Comparison of ENCODE assay signal across 17 cellular contexts in the genomic region with DNA sequence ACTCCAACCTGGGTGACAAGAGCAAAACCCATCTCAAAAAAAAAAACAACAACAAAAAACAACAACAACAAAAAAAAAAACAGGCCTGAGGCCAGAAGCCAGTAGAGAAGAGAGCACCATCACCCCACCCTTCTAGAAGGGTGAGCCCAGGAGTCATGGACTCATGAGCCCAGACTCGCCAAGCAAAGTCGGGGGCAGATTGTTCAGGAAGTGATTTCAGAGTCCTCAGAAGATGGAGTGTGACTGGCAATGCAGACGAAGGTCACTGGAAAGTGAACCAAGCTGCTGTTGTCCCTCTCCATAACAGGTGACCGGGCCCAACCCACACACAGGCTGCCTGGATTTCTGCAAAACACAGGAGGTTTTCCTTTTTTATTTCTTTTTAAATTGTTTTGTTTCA. TPM values are rescaled to one million over a fixed set of nuclear protein-coding genes. Genes with fewer than 3 reads are reported as not detected.
DNase-seq lines count a peak whose midpoint lies in the region; ATAC-seq, FAIRE-seq and TF ChIP-seq lines count a peak whose summit lies in the region.
"Had no signal": no experiment of that assay in that cellular context is flagged by ENCODE, and none has a peak within 500 bp of the region (broad histone marks: within the 10 kb centered on the region; RNA-seq: fewer than 3 reads in every experiment).

No MANE protein-coding gene starts in this region.

- POLR2A ChIA-PET in HepG2 (lab: Yijun Ruan, JAX), result no interaction called here
- POLR2A ChIA-PET in H1 (lab: Charles Lee; ENCODE audit: partially characterized antibody), result interaction anchor here (1.1 to 1.5 kb wide), 2 partner anchors 17 to 73 kb away, joined by 3 to 4 read pairs; a partner anchor contains a TSS

- H3K79me2 ChIP-seq in HepG2 (ENCODE audit: insufficient read depth, low read length) (no peaks in the 10 kb centered on the region), H1 (ENCODE audit: control insufficient read depth in 1 of 2, insufficient read depth in 2 of 2, low read length in 2 of 2) (no peaks in the 10 kb centered on the region), osteoblast (ENCODE audit: insufficient read depth, low read length) (no peaks in the 10 kb centered on the region)

- H3K9me3 ChIP-seq in HepG2 (ENCODE audit: low read length) (no peaks in the 10 kb centered on the region), right lobe of liver (no peaks in the 10 kb centered on the region), H1 (ENCODE audit: insufficient read depth in 2 of 2, low read depth in 1 of 2, low read length in 1 of 2) (no peaks in the 10 kb centered on the region), osteoblast (ENCODE audit: low read depth, low read length) (no peaks in the 10 kb centered on the region)
- H3K9me3 ChIP-seq: BLaER1 had no signal

- H3K23ac ChIP-seq in H1 (ENCODE audit: insufficient read length), result no peak overlapping the region

- FAIRE-seq in HepG2 (lab: Jason Lieb, UNC) (no peak), H1 (lab: Jason Lieb, UNC) (no peak)

- TF ChIP-seq EP300 in HepG2 (IDR thresholded peaks at IDR 0.05; ENCODE audit: low read depth in 2 of 2, low read length in 2 of 2) (no peak), HepG2 (CRISPR knock-in tag; IDR thresholded peaks at IDR 0.05; ENCODE audit: borderline replicate concordance) (no peak), H1 (IDR thresholded peaks at IDR 0.05; ENCODE audit: borderline replicate concordance in 1 of 2, low read depth in 2 of 2, low read length in 2 of 2) (no peak)

- peaks cover 6% of the 10 kb centered on the region for H3K27me3 Mint-ChIP-seq in endothelial cell (ENCODE audit: unreplicated experiment)

- H3K36me3 ChIP-seq in HepG2 (replicated peaks in 1 of 2; ENCODE audit: control insufficient read depth in 1 of 2, insufficient read depth in 2 of 2, low read length in 2 of 2), result no peaks in the 10 kb centered on the region
- no peaks in the 10 kb centered on the region for H3K36me3 ChIP-seq in right lobe of liver
- no peaks in the 10 kb centered on the region for H3K36me3 ChIP-seq in H1 (ENCODE audit: control insufficient read depth in 2 of 4, insufficient read depth in 4 of 4, low read length in 3 of 4)
- H3K36me3 ChIP-seq in osteoblast (ENCODE audit: insufficient read depth, low read length), result no peaks in the 10 kb centered on the region
- H3K36me3 ChIP-seq: BLaER1 had no signal

- whole genome bisulfite sequencing in HepG2 (ENCODE audit: low lambda C conversion rate), result 17% methylated on average over 3 of the region's 4 CpGs
- WGBS in right lobe of liver (ENCODE audit: insufficient coverage, low coverage, low lambda C conversion rate, missing lambda C conversion rate), result 78% methylated on average over 4 of the region's 4 CpGs
- 82% methylated on average over 4 of the region's 4 CpGs; no CpG with 5 or more reads in 1 of the 2 experiments for WGBS in H1 (ENCODE audit: extremely low coverage in 1 of 2, insufficient coverage in 1 of 2, insufficient read length in 1 of 2, insufficient replicate concordance in 2 of 2, low coverage in 1 of 2, low lambda C conversion rate in 2 of 2, missing lambda C conversion rate in 1 of 2), 2 experiments

- H2BK15ac ChIP-seq in H1 (ENCODE audit: low read length), result no peak overlapping the region

- no peaks in the 10 kb centered on the region for H3K9me3 Mint-ChIP-seq in activated naive CD4-positive, alpha-beta T cell treated with anti-CD3 and anti-CD28 coated beads, Interleukin-2, amount 50 U/mL, for 72 hours
- no peaks in the 10 kb centered on the region for H3K9me3 Mint-ChIP-seq in endothelial cell (ENCODE audit: unreplicated experiment)
- H3K9me3 Mint-ChIP-seq: HFFc6 had no signal

- intact Hi-C loops in HepG2 (cut with micrococcal nuclease; ENCODE audit: unreplicated experiment) (no loop called here), right lobe of liver (cut with DNase I) (no loop called here)

- 0 out of 2 replicates have a peak overlapping the region, but pooled peaks have one; percentile 32 for H2BK20ac ChIP-seq in H1 (ENCODE audit: low read length)

- DNase-seq in HepG2 (ENCODE audit: low spot score), result no peak
- DNase-seq in right lobe of liver, result no peak
- DNase-seq in H1 (ENCODE audit: low read depth in 1 of 2, low spot score in 2 of 2), result no peak
- peak; percentile 86 for DNase-seq in osteoblast (ENCODE audit: insufficient read length, low spot score, missing footprints)
- no peak for DNase-seq in activated naive CD4-positive, alpha-beta T cell treated with anti-CD3 and anti-CD28 coated beads, Interleukin-2, amount 50 U/mL, for 72 hours (ENCODE audit: low spot score in 2 of 2)
- no peak for DNase-seq in endothelial cell (ENCODE audit: low spot score)
- DNase-seq: 8988T; AML-193; CD4-positive, CD25-positive, alpha-beta regulatory T cell; DMS53; GF-D8; HCEC 1CT; HFFc6 had no signal

- H3K4me1 ChIP-seq in HepG2 (ENCODE audit: insufficient read depth, low read length) (peaks cover 59% of the 10 kb centered on the region), right lobe of liver (no peaks in the 10 kb centered on the region), H1 (replicated peaks in 1 of 4; ENCODE audit: control insufficient read depth in 3 of 4, insufficient read depth in 4 of 4, low read length in 3 of 4) (peaks cover 0 to 14% (median 3%) of the 10 kb centered on the region in 4 experiments; a peak in 4 of 7 replicates), osteoblast (ENCODE audit: insufficient read depth, low read length) (peaks cover 6% of the 10 kb centered on the region)
- H3K4me1 ChIP-seq: BLaER1 had no signal

- H3K36me3 Mint-ChIP-seq in activated naive CD4-positive, alpha-beta T cell treated with anti-CD3 and anti-CD28 coated beads, Interleukin-2, amount 50 U/mL, for 72 hours, result no peaks in the 10 kb centered on the region
- H3K36me3 Mint-ChIP-seq in endothelial cell (ENCODE audit: low read depth, unreplicated experiment), result no peaks in the 10 kb centered on the region
- H3K36me3 Mint-ChIP-seq: CD4-positive, CD25-positive, alpha-beta regulatory T cell had no signal

- H2BK12ac ChIP-seq in H1 (ENCODE audit: low read depth, low read length), result no peak overlapping the region

- H3K27me3 ChIP-seq in HepG2 (ENCODE audit: control insufficient read depth in 1 of 2, insufficient read depth in 2 of 2, low read length in 2 of 2) (no peaks in the 10 kb centered on the region; a peak in 2 of 5 replicates), right lobe of liver (no peaks in the 10 kb centered on the region), H1 (replicated peaks in 1 of 4; ENCODE audit: control insufficient read depth in 3 of 4, extremely low read depth in 1 of 4, insufficient read depth in 3 of 4, low read length in 3 of 4) (no peaks in the 10 kb centered on the region), osteoblast (ENCODE audit: insufficient read depth, low read length) (peaks cover 2% of the 10 kb centered on the region)
- H3K27me3 ChIP-seq: BLaER1 had no signal

- no peaks in the 10 kb centered on the region for H3K23me2 ChIP-seq in H1 (ENCODE audit: low read depth, low read length)

- no peak overlapping the region for H2AFZ ChIP-seq in HepG2 (ENCODE audit: low read length)
- no peak overlapping the region for H2AFZ ChIP-seq in H1 (ENCODE audit: low read length)
- H2AFZ ChIP-seq in osteoblast (ENCODE audit: low read length), result peak overlapping the region; percentile 41

- no peaks in the 10 kb centered on the region for H3K79me1 ChIP-seq in H1 (ENCODE audit: low read depth, low read length)

- in situ Hi-C loops in HepG2 (cut with HindIII; ENCODE audit: extremely low pct_ligation_motif_present, low pct_unique_long_range_greater_than_20kb), result loop anchor here (10.0 kb wide), 1 partner anchor 49 kb away; no protein-coding TSS in a partner anchor

- no peak overlapping the region for H4K91ac ChIP-seq in H1 (replicated peaks; ENCODE audit: insufficient read length, low read length)

- no peak overlapping the region for H3K27ac ChIP-seq in HepG2 (ENCODE audit: extremely low read length, insufficient read depth, low read length)
- H3K27ac ChIP-seq in right lobe of liver, result no peak overlapping the region
- H3K27ac ChIP-seq in H1 (ENCODE audit: low read depth, low read length), result no peak overlapping the region
- no peak overlapping the region for H3K27ac ChIP-seq in osteoblast (ENCODE audit: low read depth, low read length)
- H3K27ac ChIP-seq: BLaER1 had no signal

- no peak overlapping the region for H2BK120ac ChIP-seq in H1 (replicated peaks; ENCODE audit: low read depth, low read length)

- H3K4me3 ChIP-seq in HepG2 (replicated peaks in 1 of 3; ENCODE audit: insufficient read depth in 1 of 3, low read depth in 2 of 3, low read length in 3 of 3), result no peak overlapping the region
- H3K4me3 ChIP-seq in right lobe of liver, result no peak overlapping the region
- H3K4me3 ChIP-seq in H1 (ENCODE audit: extremely low read depth in 1 of 4, insufficient read depth in 2 of 4, low read depth in 3 of 4, low read length in 4 of 4), result no peak overlapping the region
- no peak overlapping the region for H3K4me3 ChIP-seq in osteoblast (ENCODE audit: insufficient read depth, low read length)
- H3K4me3 ChIP-seq: BLaER1 had no signal

- no peak overlapping the region for H3K27ac Mint-ChIP-seq in activated naive CD4-positive, alpha-beta T cell treated with anti-CD3 and anti-CD28 coated beads, Interleukin-2, amount 50 U/mL, for 72 hours
- H3K27ac Mint-ChIP-seq in endothelial cell (ENCODE audit: unreplicated experiment), result no peak overlapping the region
- H3K27ac Mint-ChIP-seq: HFFc6 had no signal

- ATAC-seq in HepG2 (no peak), right lobe of liver (no peak), GM18517 (IDR thresholded peaks at IDR 0.05; ENCODE audit: unreplicated experiment) (no peak)
- ATAC-seq in activated naive CD4-positive, alpha-beta T cell treated with anti-CD3 and anti-CD28 coated beads, Interleukin-2, amount 50 U/mL, for 72 hours, result no peak

- no peak overlapping the region for H4K8ac ChIP-seq in H1 (ENCODE audit: extremely low read depth, insufficient read depth, low read length)

- CTCF ChIA-PET in HepG2 (lab: Yijun Ruan, JAX; ENCODE audit: low intra/inter-chr PET ratio, low total read pairs), result no interaction called here
- CTCF ChIA-PET in H1 (lab: Charles Lee; ENCODE audit: partially characterized antibody), result interaction anchor here (1.4 to 65.2 kb wide), 4 partner anchors 6 to 227 kb away, joined by 4 to 1529 read pairs (median 1414); a partner anchor contains a TSS

- no peaks in the 10 kb centered on the region for H3K4me1 Mint-ChIP-seq in endothelial cell (ENCODE audit: unreplicated experiment)

- H4K20me1 ChIP-seq in HepG2 (ENCODE audit: insufficient read depth, low read length) (no peaks in the 10 kb centered on the region), H1 (replicated peaks in 1 of 2; ENCODE audit: control insufficient read depth in 1 of 2, insufficient read depth in 2 of 2, low read length in 2 of 2) (no peaks in the 10 kb centered on the region), osteoblast (ENCODE audit: insufficient read depth, low read length) (no peaks in the 10 kb centered on the region)
- H4K20me1 ChIP-seq: BLaER1 had no signal

- no peak for TF ChIP-seq POLR2A in HepG2 (IDR thresholded peaks at IDR 0.05; ENCODE audit: insufficient read depth in 1 of 2, low read depth in 2 of 2, low read length in 2 of 2)
- no peak for TF ChIP-seq POLR2A in right lobe of liver (IDR thresholded peaks at IDR 0.05)
- no peak for TF ChIP-seq POLR2A in H1 (IDR thresholded peaks at IDR 0.05; ENCODE audit: control extremely low read depth in 1 of 2, low read depth in 2 of 2, low read length in 2 of 2)

- H3K14ac ChIP-seq in H1 (ENCODE audit: insufficient read length), result no peak overlapping the region

- TF ChIP-seq CTCF in HepG2 (CRISPR knock-in tag; IDR thresholded peaks at IDR 0.05) (no peak), right lobe of liver (IDR thresholded peaks at IDR 0.05) (no peak), H1 (IDR thresholded peaks at IDR 0.05; ENCODE audit: control extremely low read depth in 1 of 3, insufficient read depth in 1 of 3, low read depth in 1 of 3, low read length in 3 of 3) (no peak), osteoblast (IDR thresholded peaks at IDR 0.05; ENCODE audit: extremely low read depth, low read depth, low read length) (no peak), endothelial cell (IDR thresholded peaks at IDR 0.05; ENCODE audit: unreplicated experiment) (no peak)

- H4K5ac ChIP-seq in H1 (ENCODE audit: insufficient read length, low read depth, low read length), result no peak overlapping the region

- no peak overlapping the region for H3K56ac ChIP-seq in H1 (replicated peaks; ENCODE audit: insufficient read length, low read depth, low read length)

- H3K4me2 ChIP-seq in HepG2 (ENCODE audit: low read depth, low read length), result 0 out of 2 replicates have a peak overlapping the region, but pooled peaks have one; percentile 12
- no peak overlapping the region for H3K4me2 ChIP-seq in H1 (ENCODE audit: insufficient read depth in 1 of 2, low read depth in 2 of 2, low read length in 2 of 2)
- no peak overlapping the region for H3K4me2 ChIP-seq in osteoblast (ENCODE audit: insufficient read depth, low read length)
- H3K4me2 ChIP-seq: BLaER1 had no signal

- H3K4me3 Mint-ChIP-seq in endothelial cell (ENCODE audit: unreplicated experiment), result no peak overlapping the region
- H3K4me3 Mint-ChIP-seq: CD4-positive, CD25-positive, alpha-beta regulatory T cell; HFFc6 had no signal

- H3K9ac ChIP-seq in HepG2 (ENCODE audit: insufficient read depth, low read depth, low read length) (no peak overlapping the region), H1 (replicated peaks in 1 of 4; ENCODE audit: extremely low read depth in 1 of 4, low read depth in 3 of 4, low read length in 3 of 4) (no peak overlapping the region)
- H3K9ac ChIP-seq: BLaER1 had no signal

- H2BK5ac ChIP-seq in H1 (ENCODE audit: low read depth, low read length), result no peak overlapping the region

- no peak for TF ChIP-seq RAD21 in HepG2 (CRISPR knock-in tag; IDR thresholded peaks at IDR 0.05)
- TF ChIP-seq RAD21 in H1 (IDR thresholded peaks at IDR 0.05 in 1 of 2, conservative IDR thresholded peaks at IDR 0.05 in 1 of 2; ENCODE audit: low read depth in 2 of 2, low read length in 2 of 2), result no peak

- no peak overlapping the region for H3K18ac ChIP-seq in H1 (ENCODE audit: extremely low read depth, low read length)

- no peak overlapping the region for H3K4ac ChIP-seq in H1 (replicated peaks; ENCODE audit: insufficient read length, low read depth, low read length)

- BruUV-seq in HepG2 (replicated peaks; lab: Mats Ljungman, UMichigan), result no TSS peak

- no peak overlapping the region for H2AK5ac ChIP-seq in H1 (ENCODE audit: low read depth, low read length)

RNA-seq across cellular contexts. Expression of a gene that starts 9.0 kb away (rescaled TPM):
- total RNA-seq in HepG2 (2016; rRNA removed; fragmentation: Illumina TruSeq; extraction: Trizol) (not detected in 2 replicates), right lobe of liver (not detected), osteoblast (not detected in 2 replicates), endothelial cell (ENCODE audit: unreplicated experiment) (not detected)
- total RNA-seq in HepG2 (2016; cell fraction: cytosol; rRNA removed; fragmentation: Illumina TruSeq; extraction: Trizol; ENCODE audit: low read depth), result not detected in 2 replicates
- total RNA-seq in HepG2 (2016; cell fraction: insoluble cytoplasmic fraction; rRNA removed; fragmentation: Illumina TruSeq; extraction: Trizol), result not detected in 2 replicates
- total RNA-seq in HepG2 (2016; cell fraction: membrane; rRNA removed; fragmentation: Illumina TruSeq; extraction: Trizol), result not detected in 2 replicates
- total RNA-seq in HepG2 (2016; cell fraction: nucleus; rRNA removed; fragmentation: Illumina TruSeq; extraction: Trizol), result not detected in 2 replicates
- polyA plus RNA-seq in HepG2 (2011; rRNA removed) (not detected in 2 replicates), H1 (2011; rRNA removed) (not detected in 2 replicates)
- not detected in 2 replicates for polyA plus RNA-seq in HepG2 (2011; cell fraction: cytosol; rRNA removed)
- not detected in 2 replicates for polyA plus RNA-seq in HepG2 (2011; cell fraction: nucleus; rRNA removed)
- polyA plus RNA-seq in HepG2 (2012), result 0.11 TPM in 1 of 2 replicates, not detected in the other
- polyA plus RNA-seq in HepG2 (2016; cell fraction: cytosol; fragmentation: Illumina TruSeq; extraction: Trizol; ENCODE audit: low read depth), result not detected in 2 replicates
- not detected in 2 replicates for polyA plus RNA-seq in HepG2 (2016; cell fraction: insoluble cytoplasmic fraction; fragmentation: Illumina TruSeq; extraction: Trizol; ENCODE audit: low read depth)
- not detected in 2 replicates for polyA plus RNA-seq in HepG2 (2016; cell fraction: membrane; fragmentation: Illumina TruSeq; extraction: Trizol; ENCODE audit: low read depth)
- polyA plus RNA-seq in HepG2 (2016; cell fraction: nucleus; fragmentation: Illumina TruSeq; extraction: Trizol; ENCODE audit: insufficient read depth, low read depth), result not detected in 2 replicates
- polyA minus RNA-seq in HepG2 (2011; rRNA and poly(A)+ RNA removed; ENCODE audit: low replicate concordance), result not detected in 2 replicates
- polyA minus RNA-seq in HepG2 (2011; cell fraction: cytosol; rRNA and poly(A)+ RNA removed), result not detected in 2 replicates
- polyA minus RNA-seq in HepG2 (2011; cell fraction: nucleus; rRNA and poly(A)+ RNA removed), result not detected in 2 replicates
- total RNA-seq in H1 (2021; fragmentation: NEBNext Ultra II Directional; extraction: Animal tissue kit (Norgen Biotek cat#: 25700)), result not detected in 2 replicates
- polyA plus RNA-seq in H1 (2011; cell fraction: cytosol; rRNA removed), result not detected
- not detected for polyA plus RNA-seq in H1 (2011; cell fraction: nucleus; rRNA removed)
- 0.15 TPM in 1 of 4 replicates, not detected in the others for polyA plus RNA-seq in H1 (2012, experiment 1 of 2)
- not detected for polyA plus RNA-seq in H1 (2012, experiment 2 of 2)
- not detected for polyA plus RNA-seq in H1 (2013, experiment 1 of 2)
- polyA plus RNA-seq in H1 (2013, experiment 2 of 2), result not detected
- polyA minus RNA-seq in H1 (2011; rRNA and poly(A)+ RNA removed), result not detected in 2 replicates
- not detected for polyA minus RNA-seq in H1 (2011; cell fraction: cytosol; rRNA and poly(A)+ RNA removed)
- polyA minus RNA-seq in H1 (2011; cell fraction: nucleus; rRNA and poly(A)+ RNA removed), result not detected
- not detected for total RNA-seq in activated naive CD4-positive, alpha-beta T cell treated with anti-CD3 and anti-CD28 coated beads, Interleukin-2, amount 50 U/mL, for 72 hours
- total RNA-seq: CD4-positive, CD25-positive, alpha-beta regulatory T cell; H4; HFFc6; HT1080 had no signal
- polyA plus RNA-seq: CD4-positive, CD25-positive, alpha-beta regulatory T cell had no signal

RNA-seq across cellular contexts. Expression of a gene that starts 17.5 kb away (rescaled TPM):
- total RNA-seq in HepG2 (2016; rRNA removed; fragmentation: Illumina TruSeq; extraction: Trizol) (2,153 and 2,627 TPM in 2 replicates), right lobe of liver (1,000 to 10,000 TPM in 2 of 6 experiments, 100 to 1,000 TPM in 4; 372 to 1,299 (median 414) TPM), osteoblast (1,644 and 1,645 TPM in 2 replicates), endothelial cell (ENCODE audit: unreplicated experiment) (1,069 TPM)
- 3,385 and 3,407 TPM in 2 replicates for total RNA-seq in HepG2 (2016; cell fraction: cytosol; rRNA removed; fragmentation: Illumina TruSeq; extraction: Trizol; ENCODE audit: low read depth)
- 2,139 and 2,989 TPM in 2 replicates for total RNA-seq in HepG2 (2016; cell fraction: insoluble cytoplasmic fraction; rRNA removed; fragmentation: Illumina TruSeq; extraction: Trizol)
- 3,807 and 4,143 TPM in 2 replicates for total RNA-seq in HepG2 (2016; cell fraction: membrane; rRNA removed; fragmentation: Illumina TruSeq; extraction: Trizol)
- 683 and 708 TPM in 2 replicates for total RNA-seq in HepG2 (2016; cell fraction: nucleus; rRNA removed; fragmentation: Illumina TruSeq; extraction: Trizol)
- polyA plus RNA-seq in HepG2 (2011; rRNA removed) (2,935 and 3,116 TPM in 2 replicates), H1 (2011; rRNA removed) (2,448 and 2,722 TPM in 2 replicates)
- 2,953 and 3,054 TPM in 2 replicates for polyA plus RNA-seq in HepG2 (2011; cell fraction: cytosol; rRNA removed)
- polyA plus RNA-seq in HepG2 (2011; cell fraction: nucleus; rRNA removed), result 616 and 803 TPM in 2 replicates
- polyA plus RNA-seq in HepG2 (2012), result 2,083 and 2,112 TPM in 2 replicates
- 3,684 and 3,704 TPM in 2 replicates for polyA plus RNA-seq in HepG2 (2016; cell fraction: cytosol; fragmentation: Illumina TruSeq; extraction: Trizol; ENCODE audit: low read depth)
- polyA plus RNA-seq in HepG2 (2016; cell fraction: insoluble cytoplasmic fraction; fragmentation: Illumina TruSeq; extraction: Trizol; ENCODE audit: low read depth), result 2,597 and 2,813 TPM in 2 replicates
- polyA plus RNA-seq in HepG2 (2016; cell fraction: membrane; fragmentation: Illumina TruSeq; extraction: Trizol; ENCODE audit: low read depth), result 3,334 and 3,770 TPM in 2 replicates
- polyA plus RNA-seq in HepG2 (2016; cell fraction: nucleus; fragmentation: Illumina TruSeq; extraction: Trizol; ENCODE audit: insufficient read depth, low read depth), result 1,227 and 1,286 TPM in 2 replicates
- 387 and 1,363 TPM in 2 replicates for polyA minus RNA-seq in HepG2 (2011; rRNA and poly(A)+ RNA removed; ENCODE audit: low replicate concordance)
- polyA minus RNA-seq in HepG2 (2011; cell fraction: cytosol; rRNA and poly(A)+ RNA removed), result 205 and 223 TPM in 2 replicates
- polyA minus RNA-seq in HepG2 (2011; cell fraction: nucleus; rRNA and poly(A)+ RNA removed), result 118 and 163 TPM in 2 replicates
- 1,831 and 1,889 TPM in 2 replicates for total RNA-seq in H1 (2021; fragmentation: NEBNext Ultra II Directional; extraction: Animal tissue kit (Norgen Biotek cat#: 25700))
- polyA plus RNA-seq in H1 (2011; cell fraction: cytosol; rRNA removed), result 4,965 TPM
- polyA plus RNA-seq in H1 (2011; cell fraction: nucleus; rRNA removed), result 2,178 TPM
- 2,603 to 3,842 TPM (median 3,090 TPM) in 4 replicates for polyA plus RNA-seq in H1 (2012, experiment 1 of 2)
- polyA plus RNA-seq in H1 (2012, experiment 2 of 2), result 9,007 TPM
- 5,141 TPM for polyA plus RNA-seq in H1 (2013, experiment 1 of 2)
- 5,188 TPM for polyA plus RNA-seq in H1 (2013, experiment 2 of 2)
- polyA minus RNA-seq in H1 (2011; rRNA and poly(A)+ RNA removed), result 246 and 282 TPM in 2 replicates
- polyA minus RNA-seq in H1 (2011; cell fraction: cytosol; rRNA and poly(A)+ RNA removed), result 329 TPM
- 840 TPM for polyA minus RNA-seq in H1 (2011; cell fraction: nucleus; rRNA and poly(A)+ RNA removed)
- total RNA-seq in activated naive CD4-positive, alpha-beta T cell treated with anti-CD3 and anti-CD28 coated beads, Interleukin-2, amount 50 U/mL, for 72 hours, result 1,000 to 10,000 TPM; 1,912 to 2,066 TPM

RNA-seq across cellular contexts. Expression of a gene that starts 17.6 kb away (rescaled TPM):
- total RNA-seq in HepG2 (2016; rRNA removed; fragmentation: Illumina TruSeq; extraction: Trizol) (33.8 and 35.4 TPM in 2 replicates), right lobe of liver (10 to 100 TPM; 15.2 to 25.7 (median 20.6) TPM), osteoblast (9.8 and 11.8 TPM in 2 replicates), endothelial cell (ENCODE audit: unreplicated experiment) (67.0 TPM)
- total RNA-seq in HepG2 (2016; cell fraction: cytosol; rRNA removed; fragmentation: Illumina TruSeq; extraction: Trizol; ENCODE audit: low read depth), result 21.4 and 25.6 TPM in 2 replicates
- total RNA-seq in HepG2 (2016; cell fraction: insoluble cytoplasmic fraction; rRNA removed; fragmentation: Illumina TruSeq; extraction: Trizol), result 32.9 and 34.8 TPM in 2 replicates
- total RNA-seq in HepG2 (2016; cell fraction: membrane; rRNA removed; fragmentation: Illumina TruSeq; extraction: Trizol), result 37.4 and 43.6 TPM in 2 replicates
- 17.1 and 19.2 TPM in 2 replicates for total RNA-seq in HepG2 (2016; cell fraction: nucleus; rRNA removed; fragmentation: Illumina TruSeq; extraction: Trizol)
- polyA plus RNA-seq in HepG2 (2011; rRNA removed) (23.6 and 29.9 TPM in 2 replicates), H1 (2011; rRNA removed) (34.1 and 36.0 TPM in 2 replicates)
- 24.8 and 25.8 TPM in 2 replicates for polyA plus RNA-seq in HepG2 (2011; cell fraction: cytosol; rRNA removed)
- polyA plus RNA-seq in HepG2 (2011; cell fraction: nucleus; rRNA removed), result 14.2 and 16.9 TPM in 2 replicates
- 23.8 and 28.3 TPM in 2 replicates for polyA plus RNA-seq in HepG2 (2012)
- 38.1 and 45.8 TPM in 2 replicates for polyA plus RNA-seq in HepG2 (2016; cell fraction: cytosol; fragmentation: Illumina TruSeq; extraction: Trizol; ENCODE audit: low read depth)
- 52.1 and 52.2 TPM in 2 replicates for polyA plus RNA-seq in HepG2 (2016; cell fraction: insoluble cytoplasmic fraction; fragmentation: Illumina TruSeq; extraction: Trizol; ENCODE audit: low read depth)
- 48.0 and 55.5 TPM in 2 replicates for polyA plus RNA-seq in HepG2 (2016; cell fraction: membrane; fragmentation: Illumina TruSeq; extraction: Trizol; ENCODE audit: low read depth)
- polyA plus RNA-seq in HepG2 (2016; cell fraction: nucleus; fragmentation: Illumina TruSeq; extraction: Trizol; ENCODE audit: insufficient read depth, low read depth), result 58.5 and 61.4 TPM in 2 replicates
- polyA minus RNA-seq in HepG2 (2011; rRNA and poly(A)+ RNA removed; ENCODE audit: low replicate concordance), result 9.0 and 35.1 TPM in 2 replicates
- polyA minus RNA-seq in HepG2 (2011; cell fraction: cytosol; rRNA and poly(A)+ RNA removed), result 8.1 and 9.9 TPM in 2 replicates
- 10.1 and 10.8 TPM in 2 replicates for polyA minus RNA-seq in HepG2 (2011; cell fraction: nucleus; rRNA and poly(A)+ RNA removed)
- 50.5 and 50.6 TPM in 2 replicates for total RNA-seq in H1 (2021; fragmentation: NEBNext Ultra II Directional; extraction: Animal tissue kit (Norgen Biotek cat#: 25700))
- polyA plus RNA-seq in H1 (2011; cell fraction: cytosol; rRNA removed), result 57.0 TPM
- 13.7 TPM for polyA plus RNA-seq in H1 (2011; cell fraction: nucleus; rRNA removed)
- polyA plus RNA-seq in H1 (2012, experiment 1 of 2), result 49.1 to 62.4 TPM (median 51.3 TPM) in 4 replicates
- polyA plus RNA-seq in H1 (2012, experiment 2 of 2), result 33.4 TPM
- polyA plus RNA-seq in H1 (2013, experiment 1 of 2), result 54.3 TPM
- polyA plus RNA-seq in H1 (2013, experiment 2 of 2), result 54.7 TPM
- polyA minus RNA-seq in H1 (2011; rRNA and poly(A)+ RNA removed), result 11.3 and 14.8 TPM in 2 replicates
- 18.1 TPM for polyA minus RNA-seq in H1 (2011; cell fraction: cytosol; rRNA and poly(A)+ RNA removed)
- 9.9 TPM for polyA minus RNA-seq in H1 (2011; cell fraction: nucleus; rRNA and poly(A)+ RNA removed)
- 10 to 100 TPM; 86.2 to 86.5 TPM for total RNA-seq in activated naive CD4-positive, alpha-beta T cell treated with anti-CD3 and anti-CD28 coated beads, Interleukin-2, amount 50 U/mL, for 72 hours
